In the genomic region with DNA sequence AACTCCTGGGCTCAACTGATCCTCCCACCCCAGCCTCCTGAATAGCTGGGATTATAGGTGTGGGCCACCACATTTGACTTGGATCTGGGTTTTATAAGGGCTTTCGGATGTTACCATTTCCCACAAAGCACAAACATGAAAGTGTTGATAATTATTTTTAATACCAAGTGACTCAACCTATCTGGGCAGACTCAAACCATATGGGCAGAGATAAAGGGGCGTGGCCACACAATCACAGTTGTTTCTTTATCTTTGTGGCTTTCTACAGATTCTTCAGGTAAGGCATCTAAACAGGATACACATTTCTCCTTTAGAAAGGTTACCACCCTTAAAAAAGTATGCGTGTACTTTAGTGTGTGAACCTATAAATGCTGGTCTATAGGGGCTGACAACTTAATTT, we compare ENCODE assay signal across 16 cellular contexts.
"Had no signal": no experiment of that assay in that cellular context is flagged by ENCODE, and none has a peak within 500 bp of the region (broad histone marks: within the 10 kb centered on the region; RNA-seq: fewer than 3 reads in every experiment).

No MANE protein-coding gene starts in this region.

- H3K36me3 ChIP-seq: adrenal gland, suprapubic skin had no signal

- H3K4me3 ChIP-seq: adrenal gland, dorsolateral prefrontal cortex, skin epidermis, suprapubic skin had no signal

- H3K79me2 ChIP-seq: parathyroid adenoma had no signal

- H2AFZ ChIP-seq: parathyroid adenoma had no signal

- H3K27ac ChIP-seq: adrenal gland, dorsolateral prefrontal cortex, parathyroid adenoma, skin epidermis, suprapubic skin had no signal

- H3K27me3 ChIP-seq: adrenal gland, dorsolateral prefrontal cortex, suprapubic skin had no signal

- H3K9ac ChIP-seq: parathyroid adenoma had no signal

- ATAC-seq: left lobe of liver; naive thymus-derived CD8-positive, alpha-beta T cell had no signal

- H3K9me3 ChIP-seq: adrenal gland, suprapubic skin had no signal

- DNase-seq: activated CD4-positive, CD25-positive, alpha-beta regulatory T cell treated with anti-CD3 and anti-CD28 coated beads, Interleukin-2, amount 50 U/mL, for 72 hours; activated CD8-positive, alpha-beta memory T cell treated with anti-CD3 and anti-CD28 coated beads, Interleukin-2, amount 50 U/mL, for 48 hours; activated naive CD4-positive, alpha-beta T cell treated with anti-CD3 and anti-CD28 coated beads for 36 hours; adrenal gland; dorsolateral prefrontal cortex; hippocampal formation; naive thymus-derived CD8-positive, alpha-beta T cell; stimulated activated CD4-positive, alpha-beta T cell treated with anti-CD3 and anti-CD28 coated beads, Interleukin-15, amount 100 ng/mL, for 24 hours; stimulated activated CD4-positive, alpha-beta T cell treated with anti-CD3 and anti-CD28 coated beads, Interleukin-4, amount 100 ng/mL, for 1 hour; stimulated activated naive CD4-positive, alpha-beta T cell; T-helper 9 cell; trophoblast cell had no signal

- H3K4me1 ChIP-seq: adrenal gland, parathyroid adenoma, suprapubic skin had no signal
